ENCODE assay signal across 17 cellular contexts in genomic region chr17:75060434-75061054, GRCh38. TPM values are rescaled to one million over a fixed set of nuclear protein-coding genes. Genes with fewer than 3 reads are reported as not detected.
A peak's percentile ranks its signal among the peaks of the same experiment; 100 is the strongest.
DNase-seq lines count a peak whose midpoint lies in the region; ATAC-seq and TF ChIP-seq lines count a peak whose summit lies in the region.
"Had no signal": no experiment of that assay in that cellular context is flagged by ENCODE, and none has a peak within 500 bp of the region (broad histone marks: within the 10 kb centered on the region; RNA-seq: fewer than 3 reads in every experiment).

No MANE protein-coding gene starts in this region.

- H3K4ac ChIP-seq in IMR-90 (ENCODE audit: low read depth, low read length) = no peak overlapping the region

- no peak overlapping the region for H4K5ac ChIP-seq in IMR-90 (ENCODE audit: low read depth, low read length)

- no peak overlapping the region for H4K8ac ChIP-seq in IMR-90 (ENCODE audit: low read depth in 2 of 2, low read length in 2 of 2)

- no peak overlapping the region for H3K18ac ChIP-seq in IMR-90 (ENCODE audit: low read depth, low read length)

- BruUV-seq in IMR-90 (replicated peaks; lab: Mats Ljungman, UMichigan) = no TSS peak

- dilution Hi-C loops in IMR-90 (cut with HindIII; ENCODE audit: low sequenced_read_pairs, unreplicated experiment) = no loop called here

- H3K56ac ChIP-seq in IMR-90 (ENCODE audit: extremely low read depth, insufficient read depth, low read length) = no peak overlapping the region

- no peak for DNase-seq in IMR-90
- no peak for DNase-seq in adrenal gland
- DNase-seq in activated CD8-positive, alpha-beta memory T cell treated with anti-CD3 and anti-CD28 coated beads for 24 hours = no peak
- DNase-seq in putamen (ENCODE audit: low spot score) = no peak
- DNase-seq: activated CD4-positive, alpha-beta T cell treated with anti-CD3 and anti-CD28 coated beads for 36 hours; activated naive CD8-positive, alpha-beta T cell treated with anti-CD3 and anti-CD28 coated beads for 36 hours; central memory CD4-positive, alpha-beta T cell; endodermal cell; GF-D8; NK-92 treated with Interleukin-12 subunit alpha and Interleukin-12 subunit beta, amount 100 ng/mL, for 24 hours; stimulated activated naive CD4-positive, alpha-beta T cell treated with Interleukin-2 at 50 U/mL for 16 hours had no signal

- peaks cover 3 to 5% of the 10 kb centered on the region in 2 experiments; a peak in 3 of 4 replicates for H3K79me1 ChIP-seq in IMR-90 (ENCODE audit: low read depth in 1 of 2, low read length in 2 of 2)

- no peak for TF ChIP-seq POLR2A in IMR-90 (IDR thresholded peaks at IDR 0.05; ENCODE audit: low read depth, low read length)
- no peak for TF ChIP-seq POLR2A in adrenal gland (IDR thresholded peaks at IDR 0.05)

- no peak overlapping the region for H2BK5ac ChIP-seq in IMR-90 (ENCODE audit: low read depth, low read length, poor library complexity, severe bottlenecking)

- H2BK15ac ChIP-seq in IMR-90 (ENCODE audit: low read depth, low read length) = no peak overlapping the region

- no peaks in the 10 kb centered on the region for H4K20me1 ChIP-seq in IMR-90 (ENCODE audit: insufficient read depth, low read length)

- no peak for TF ChIP-seq RAD21 in IMR-90 (IDR thresholded peaks at IDR 0.05; ENCODE audit: low read length)

- H2AFZ ChIP-seq in IMR-90 (replicated peaks; ENCODE audit: low read length, poor library complexity) = no peak overlapping the region

- H2AK9ac ChIP-seq in IMR-90 (replicated peaks; ENCODE audit: low read depth, low read length, poor library complexity) = no peak overlapping the region

- no peak overlapping the region for H3K9ac ChIP-seq in IMR-90 (ENCODE audit: low read depth, low read length)
- no peak overlapping the region for H3K9ac ChIP-seq in muscle layer of colon (ENCODE audit: low read length)
- H3K9ac ChIP-seq in subcutaneous abdominal adipose tissue (ENCODE audit: low read length in 5 of 5) = no peak overlapping the region

- H3K4me3 ChIP-seq in IMR-90 (ENCODE audit: insufficient read depth, low read depth, low read length) (no peak overlapping the region), muscle layer of colon (ENCODE audit: low read depth in 1 of 2, low read length in 2 of 2) (no peak overlapping the region), subcutaneous abdominal adipose tissue (ENCODE audit: low read depth in 1 of 5, low read length in 5 of 5) (no peak overlapping the region), adrenal gland (no peak overlapping the region)
- H3K4me3 ChIP-seq: lung, skin epidermis had no signal

- WGBS in IMR-90 (ENCODE audit: extremely low coverage in 2 of 2, insufficient read length in 1 of 2), 2 experiments = 92% methylated on average over 2 of the region's 26 CpGs; no CpG with 5 or more reads in 1 of the 2 experiments
- 93 to 95% (median 94%) methylated on average over 25 to 26 of the region's 26 CpGs for WGBS in adrenal gland, 4 donors

- H3K27ac ChIP-seq in IMR-90 (ENCODE audit: insufficient read depth, low read length) = peak overlapping the region; percentile 31; the same call in 1 of the 2 replicates
- peak overlapping the region; percentile 88 for H3K27ac ChIP-seq in cingulate gyrus (ENCODE audit: low read depth, low read length)
- peak overlapping the region; percentile 46 for H3K27ac ChIP-seq in muscle layer of colon (ENCODE audit: low read depth, low read length)
- peak overlapping the region; percentile 67 for H3K27ac ChIP-seq in subcutaneous abdominal adipose tissue (ENCODE audit: low read depth, low read length)
- H3K27ac ChIP-seq in adrenal gland = peak overlapping the region in 1 of 5 donors; percentile 36

- TF ChIP-seq CTCF in IMR-90 (conservative IDR thresholded peaks at IDR 0.05; ENCODE audit: low read depth, low read length) (no peak), adrenal gland (IDR thresholded peaks at IDR 0.05) (no peak)

- H3K36me3 ChIP-seq in IMR-90 (ENCODE audit: control insufficient read depth, insufficient read depth, low read length) (peaks cover 50% of the 10 kb centered on the region), muscle layer of colon (ENCODE audit: insufficient read depth, low read length) (peaks cover 48% of the 10 kb centered on the region), subcutaneous abdominal adipose tissue (ENCODE audit: control insufficient read depth in 5 of 5, insufficient read depth in 5 of 5, low read length in 5 of 5) (peaks cover 2 to 59% (median 55%) of the 10 kb centered on the region in 5 donors), adrenal gland (replicated peaks in 1 of 2) (peaks cover 0 to 62% of the 10 kb centered on the region in 2 donors)

- H2BK20ac ChIP-seq in IMR-90 (ENCODE audit: low read depth, low read length) = no peak overlapping the region

- no peak overlapping the region for H4K91ac ChIP-seq in IMR-90 (ENCODE audit: insufficient read depth, low read depth, low read length)

- ATAC-seq in IMR-90 (ENCODE audit: low read depth) = no peak
- no peak for ATAC-seq in GM21825 (IDR thresholded peaks at IDR 0.05; ENCODE audit: unreplicated experiment)

- H3K9me3 ChIP-seq in IMR-90 (ENCODE audit: control insufficient read depth, insufficient read depth, low read length) (no peaks in the 10 kb centered on the region), muscle layer of colon (ENCODE audit: low read length) (no peaks in the 10 kb centered on the region), subcutaneous abdominal adipose tissue (ENCODE audit: control insufficient read depth in 5 of 5, low read length in 5 of 5) (no peaks in the 10 kb centered on the region), adrenal gland (replicated peaks in 1 of 3) (no peaks in the 10 kb centered on the region)

- in situ Hi-C loops in IMR-90 (cut with MboI; ENCODE audit: low sequenced_read_pairs) = loop anchor here (10.0 to 25.0 kb wide), 2 partner anchors 144 to 352 kb away; partner anchors contain the start of genes GRB2 and NUP85

- H3K27me3 ChIP-seq in IMR-90 (ENCODE audit: control insufficient read depth, insufficient read depth, low read length) = no peaks in the 10 kb centered on the region
- no peaks in the 10 kb centered on the region for H3K27me3 ChIP-seq in muscle layer of colon (ENCODE audit: control insufficient read depth in 1 of 2, insufficient read depth in 2 of 2, low read length in 2 of 2)
- no peaks in the 10 kb centered on the region for H3K27me3 ChIP-seq in subcutaneous abdominal adipose tissue (ENCODE audit: control insufficient read depth in 5 of 5, insufficient read depth in 4 of 5, low read length in 5 of 5)
- no peaks in the 10 kb centered on the region for H3K27me3 ChIP-seq in adrenal gland

- H3K4me1 ChIP-seq in IMR-90 (ENCODE audit: control insufficient read depth, insufficient read depth, low read length) = peaks cover 6% of the 10 kb centered on the region; the same call in 1 of the 2 replicates
- peaks cover 13% of the 10 kb centered on the region for H3K4me1 ChIP-seq in muscle layer of colon (ENCODE audit: insufficient read depth, low read length)
- H3K4me1 ChIP-seq in subcutaneous abdominal adipose tissue (ENCODE audit: control insufficient read depth in 5 of 5, insufficient read depth in 5 of 5, low read length in 5 of 5) = peaks cover 4 to 11% (median 7%) of the 10 kb centered on the region in 5 donors
- no peaks in the 10 kb centered on the region for H3K4me1 ChIP-seq in adrenal gland (replicated peaks in 1 of 2)

- intact Hi-C loops in IMR-90 (cut with micrococcal nuclease) = loop anchor here (5.0 to 10.0 kb wide), 2 partner anchors 52 to 144 kb away; partner anchors contain the start of gene NUP85
- intact Hi-C loops in adrenal gland (cut with DNase I) = loop anchor here in 1 of 2 donors (5.0 to 10.0 kb wide), 2 partner anchors 47 to 56 kb away; partner anchors contain the start of gene ARMC7

- H2BK120ac ChIP-seq in IMR-90 (ENCODE audit: low read depth, low read length) = no peak overlapping the region

- H3K14ac ChIP-seq in IMR-90 (replicated peaks; ENCODE audit: low read depth, low read length) = no peak overlapping the region

- H2AK5ac ChIP-seq in IMR-90 (ENCODE audit: low read depth, low read length) = no peak overlapping the region

- H3K4me2 ChIP-seq in IMR-90 (ENCODE audit: low read depth, low read length) = no peak overlapping the region

- CTCF ChIA-PET in IMR-90 (lab: Yijun Ruan, JAX) = interaction anchor here (0.6 to 2.3 kb wide), 12 partner anchors 10 to 321 kb away, joined by 3 to 13 read pairs (median 4); no protein-coding TSS in a partner anchor

- 0 out of 2 replicates have a peak, but pooled peaks cover 3% of the 10 kb centered on the region for H3K9me1 ChIP-seq in IMR-90 (ENCODE audit: insufficient read depth, low read length)

- POLR2A ChIA-PET in IMR-90 (lab: Charles Lee; ENCODE audit: unreplicated experiment) = no interaction called here

- no peak overlapping the region for H3K23ac ChIP-seq in IMR-90 (ENCODE audit: low read depth, low read length)

RNA-seq across cellular contexts. Expression of gene KCTD2, which starts 13.5 kb away (rescaled TPM):
- total RNA-seq in IMR-90 (2012; rRNA removed) = 9.1 and 9.4 TPM in 2 replicates
- 18.3 and 18.4 TPM in 2 replicates for polyA plus RNA-seq in IMR-90 (2012; rRNA removed)
- 10.8 and 16.4 TPM in 2 replicates for polyA plus RNA-seq in IMR-90 (2012; cell fraction: cytosol; rRNA removed)
- polyA plus RNA-seq in IMR-90 (2012; cell fraction: nucleus; rRNA removed; ENCODE audit: low replicate concordance) = 9.9 and 12.6 TPM in 2 replicates
- total RNA-seq in adrenal gland = 10 to 100 TPM; 38.2 to 49.2 (median 41.8) TPM
- polyA plus RNA-seq in adrenal gland = 10 to 100 TPM; 20.6 to 52.4 (median 24.3) TPM

RNA-seq across cellular contexts. Expression of gene ATP5PD, which starts 13.8 kb away (rescaled TPM):
- total RNA-seq in IMR-90 (2012; rRNA removed) (365 and 373 TPM in 2 replicates), adrenal gland (100 to 1,000 TPM; 215 to 452 (median 276) TPM)
- polyA plus RNA-seq in IMR-90 (2012; rRNA removed) (331 and 425 TPM in 2 replicates), adrenal gland (100 to 1,000 TPM; 393 to 826 (median 646) TPM)
- 109 and 263 TPM in 2 replicates for polyA plus RNA-seq in IMR-90 (2012; cell fraction: cytosol; rRNA removed)
- polyA plus RNA-seq in IMR-90 (2012; cell fraction: nucleus; rRNA removed; ENCODE audit: low replicate concordance) = 38.0 and 159 TPM in 2 replicates

RNA-seq across cellular contexts. Expression of gene SLC16A5, which starts 27.2 kb away (rescaled TPM):
- total RNA-seq in IMR-90 (2012; rRNA removed) (1.1 and 1.8 TPM in 2 replicates), adrenal gland (1 to 10 TPM in 7 of 8 donors, under 1 TPM in 1; 0.91 to 3.0 (median 1.7) TPM)
- polyA plus RNA-seq in IMR-90 (2012; rRNA removed) (5.9 and 7.1 TPM in 2 replicates), adrenal gland (1 to 10 TPM in 2 of 3 donors, under 1 TPM in 1; 0.77 to 3.9 (median 2.1) TPM)
- polyA plus RNA-seq in IMR-90 (2012; cell fraction: cytosol; rRNA removed) = 1.9 and 9.5 TPM in 2 replicates
- 19.4 and 39.3 TPM in 2 replicates for polyA plus RNA-seq in IMR-90 (2012; cell fraction: nucleus; rRNA removed; ENCODE audit: low replicate concordance)

RNA-seq across cellular contexts. Expression of gene MRPL58, which starts 48.1 kb away (rescaled TPM):
- total RNA-seq in IMR-90 (2012; rRNA removed) (42.5 and 53.9 TPM in 2 replicates), adrenal gland (100 to 1,000 TPM in 1 of 8 donors, 10 to 100 TPM in 7; 38.7 to 120 (median 52.3) TPM)
- polyA plus RNA-seq in IMR-90 (2012; rRNA removed) (49.0 and 53.0 TPM in 2 replicates), adrenal gland (10 to 100 TPM; 46.7 to 88.8 (median 57.6) TPM)
- polyA plus RNA-seq in IMR-90 (2012; cell fraction: cytosol; rRNA removed) = 72.6 and 78.2 TPM in 2 replicates
- polyA plus RNA-seq in IMR-90 (2012; cell fraction: nucleus; rRNA removed; ENCODE audit: low replicate concordance) = 21.8 and 25.5 TPM in 2 replicates

RNA-seq across cellular contexts. Expression of gene ARMC7, which starts 49.2 kb away (rescaled TPM):
- total RNA-seq in IMR-90 (2012; rRNA removed) = 1.7 and 1.8 TPM in 2 replicates
- 6.9 and 7.3 TPM in 2 replicates for polyA plus RNA-seq in IMR-90 (2012; rRNA removed)
- polyA plus RNA-seq in IMR-90 (2012; cell fraction: cytosol; rRNA removed) = 7.1 and 7.3 TPM in 2 replicates
- polyA plus RNA-seq in IMR-90 (2012; cell fraction: nucleus; rRNA removed; ENCODE audit: low replicate concordance) = 4.8 and 7.7 TPM in 2 replicates
- total RNA-seq in adrenal gland = 10 to 100 TPM in 1 of 8 donors, 1 to 10 TPM in 7; 4.9 to 13.8 (median 9.0) TPM
- 1 to 10 TPM; 5.5 to 7.1 (median 5.8) TPM for polyA plus RNA-seq in adrenal gland
